1 cellular context compared by ENCODE assay signal in the genomic region with DNA sequence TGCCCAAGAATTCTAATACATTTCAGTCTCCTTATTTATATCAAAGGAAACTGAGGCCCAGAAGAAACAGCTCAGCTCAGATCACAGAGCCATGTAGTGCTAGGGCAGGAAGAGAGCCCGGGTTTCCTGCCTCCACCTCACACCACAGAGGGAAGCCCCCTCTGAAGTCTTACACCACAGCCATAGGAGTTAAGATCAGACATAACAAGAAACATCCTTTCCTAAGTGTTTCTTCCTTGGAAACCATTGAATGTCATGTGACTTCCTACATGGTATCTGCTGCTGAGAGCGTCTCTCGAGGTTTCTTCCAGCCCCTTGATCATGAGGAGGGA.
TF ChIP-seq lines count a peak whose summit lies in the region.

No MANE protein-coding gene starts in this region.

TF ChIP-seq in IMR-90, 13 proteins besides CTCF, POLR2A, EP300 and RAD21:
- no peak for TF ChIP-seq MXI1 (IDR thresholded peaks at IDR 0.05; ENCODE audit: borderline replicate concordance, low read depth, low read length)
- TF ChIP-seq CHD1 (IDR thresholded peaks at IDR 0.05; ENCODE audit: low read depth, low read length): no peak
- no peak for TF ChIP-seq RCOR1 (IDR thresholded peaks at IDR 0.05; ENCODE audit: insufficient replicate concordance, low read length)
- TF ChIP-seq MAZ (IDR thresholded peaks at IDR 0.05; ENCODE audit: borderline replicate concordance, low read depth, low read length): no peak
- no peak for TF ChIP-seq CEBPB (IDR thresholded peaks at IDR 0.05; ENCODE audit: low read depth, low read length)
- TF ChIP-seq, protein P1, sequence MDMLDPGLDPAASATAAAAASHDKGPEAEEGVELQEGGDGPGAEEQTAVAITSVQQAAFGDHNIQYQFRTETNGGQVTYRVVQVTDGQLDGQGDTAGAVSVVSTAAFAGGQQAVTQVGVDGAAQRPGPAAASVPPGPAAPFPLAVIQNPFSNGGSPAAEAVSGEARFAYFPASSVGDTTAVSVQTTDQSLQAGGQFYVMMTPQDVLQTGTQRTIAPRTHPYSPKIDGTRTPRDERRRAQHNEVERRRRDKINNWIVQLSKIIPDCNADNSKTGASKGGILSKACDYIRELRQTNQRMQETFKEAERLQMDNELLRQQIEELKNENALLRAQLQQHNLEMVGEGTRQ (IDR thresholded peaks at IDR 0.05; ENCODE audit: low read depth, low read length): no peak
- TF ChIP-seq FOS (IDR thresholded peaks at IDR 0.05; ENCODE audit: low read depth, low read length): no peak
- no peak for TF ChIP-seq MAFK (IDR thresholded peaks at IDR 0.05; ENCODE audit: low read depth, low read length)
- TF ChIP-seq, protein P2, sequence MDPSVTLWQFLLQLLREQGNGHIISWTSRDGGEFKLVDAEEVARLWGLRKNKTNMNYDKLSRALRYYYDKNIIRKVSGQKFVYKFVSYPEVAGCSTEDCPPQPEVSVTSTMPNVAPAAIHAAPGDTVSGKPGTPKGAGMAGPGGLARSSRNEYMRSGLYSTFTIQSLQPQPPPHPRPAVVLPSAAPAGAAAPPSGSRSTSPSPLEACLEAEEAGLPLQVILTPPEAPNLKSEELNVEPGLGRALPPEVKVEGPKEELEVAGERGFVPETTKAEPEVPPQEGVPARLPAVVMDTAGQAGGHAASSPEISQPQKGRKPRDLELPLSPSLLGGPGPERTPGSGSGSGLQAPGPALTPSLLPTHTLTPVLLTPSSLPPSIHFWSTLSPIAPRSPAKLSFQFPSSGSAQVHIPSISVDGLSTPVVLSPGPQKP (IDR thresholded peaks at IDR 0.05; ENCODE audit: borderline replicate concordance, low read depth, low read length): no peak
- no peak for TF ChIP-seq SMC3 (IDR thresholded peaks at IDR 0.05; ENCODE audit: low read depth, low read length)
- no peak for TF ChIP-seq NFE2L2 (IDR thresholded peaks at IDR 0.05; ENCODE audit: low read depth, low read length)
- TF ChIP-seq BHLHE40 (IDR thresholded peaks at IDR 0.05; ENCODE audit: low read depth, low read length): no peak
- no peak for TF ChIP-seq RFX5 (IDR thresholded peaks at IDR 0.05; ENCODE audit: low read depth, low read length)
